8 cellular contexts compared by ENCODE assay signal in the genomic region with DNA sequence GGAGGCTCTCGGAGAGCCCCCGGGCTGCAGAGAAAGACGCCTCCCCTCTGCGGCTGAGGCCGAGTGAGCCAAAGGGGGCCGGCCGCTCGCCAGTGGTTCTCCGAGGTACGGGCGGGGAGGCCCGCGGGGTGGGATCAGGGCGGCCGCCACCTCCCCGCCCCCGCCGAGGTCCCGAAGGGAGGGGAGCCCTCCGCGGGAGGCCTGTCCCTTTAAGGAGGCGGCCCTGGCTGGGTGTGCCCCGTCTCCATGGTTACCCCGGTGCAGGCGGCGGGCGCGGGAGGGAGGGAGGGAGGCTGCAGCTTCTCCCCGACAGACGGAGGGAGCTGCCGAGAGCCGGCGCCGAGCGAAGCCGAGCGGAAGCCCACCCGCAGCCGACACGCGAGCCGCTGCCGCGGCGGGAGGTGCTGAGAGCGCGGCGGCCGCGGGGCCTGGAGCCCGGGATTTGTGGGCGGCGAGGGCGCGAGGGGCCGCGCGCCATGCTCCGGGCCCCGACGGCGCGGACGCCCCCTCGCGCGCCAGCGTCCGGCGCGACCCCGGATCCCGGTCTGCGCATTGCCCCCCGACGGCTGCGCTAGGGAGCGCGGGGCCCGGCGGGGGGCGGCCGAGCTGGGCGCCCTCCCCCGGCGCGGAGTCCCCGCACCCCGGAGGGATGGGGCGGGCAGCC. TPM values are rescaled to one million over a fixed set of nuclear protein-coding genes. Genes with fewer than 3 reads are reported as not detected.
DNase-seq lines count a peak whose midpoint lies in the region; ATAC-seq and TF ChIP-seq lines count a peak whose summit lies in the region.

A gene with protein sequence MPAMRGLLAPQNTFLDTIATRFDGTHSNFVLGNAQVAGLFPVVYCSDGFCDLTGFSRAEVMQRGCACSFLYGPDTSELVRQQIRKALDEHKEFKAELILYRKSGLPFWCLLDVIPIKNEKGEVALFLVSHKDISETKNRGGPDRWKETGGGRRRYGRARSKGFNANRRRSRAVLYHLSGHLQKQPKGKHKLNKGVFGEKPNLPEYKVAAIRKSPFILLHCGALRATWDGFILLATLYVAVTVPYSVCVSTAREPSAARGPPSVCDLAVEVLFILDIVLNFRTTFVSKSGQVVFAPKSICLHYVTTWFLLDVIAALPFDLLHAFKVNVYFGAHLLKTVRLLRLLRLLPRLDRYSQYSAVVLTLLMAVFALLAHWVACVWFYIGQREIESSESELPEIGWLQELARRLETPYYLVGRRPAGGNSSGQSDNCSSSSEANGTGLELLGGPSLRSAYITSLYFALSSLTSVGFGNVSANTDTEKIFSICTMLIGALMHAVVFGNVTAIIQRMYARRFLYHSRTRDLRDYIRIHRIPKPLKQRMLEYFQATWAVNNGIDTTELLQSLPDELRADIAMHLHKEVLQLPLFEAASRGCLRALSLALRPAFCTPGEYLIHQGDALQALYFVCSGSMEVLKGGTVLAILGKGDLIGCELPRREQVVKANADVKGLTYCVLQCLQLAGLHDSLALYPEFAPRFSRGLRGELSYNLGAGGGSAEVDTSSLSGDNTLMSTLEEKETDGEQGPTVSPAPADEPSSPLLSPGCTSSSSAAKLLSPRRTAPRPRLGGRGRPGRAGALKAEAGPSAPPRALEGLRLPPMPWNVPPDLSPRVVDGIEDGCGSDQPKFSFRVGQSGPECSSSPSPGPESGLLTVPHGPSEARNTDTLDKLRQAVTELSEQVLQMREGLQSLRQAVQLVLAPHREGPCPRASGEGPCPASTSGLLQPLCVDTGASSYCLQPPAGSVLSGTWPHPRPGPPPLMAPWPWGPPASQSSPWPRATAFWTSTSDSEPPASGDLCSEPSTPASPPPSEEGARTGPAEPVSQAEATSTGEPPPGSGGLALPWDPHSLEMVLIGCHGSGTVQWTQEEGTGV (plus strand): TSS at position 291 of the 664 bp plus-strand sequence. CDS start 387 bp downstream, outside the sequence.

- TF ChIP-seq CTCF in endothelial cell (IDR thresholded peaks at IDR 0.05; ENCODE audit: unreplicated experiment) = no peak

- H3K4me3 ChIP-seq in mononuclear cell (ENCODE audit: low read length) = peak within 1 kb of the TSS; percentile 43

- ATAC-seq in GM18511 (IDR thresholded peaks at IDR 0.05; ENCODE audit: unreplicated experiment) (peak; percentile 70), HG03571 (IDR thresholded peaks at IDR 0.05; ENCODE audit: unreplicated experiment) (peak; percentile 64), HG03520 (IDR thresholded peaks at IDR 0.05; ENCODE audit: unreplicated experiment) (no peak)

- H3K4me3 Mint-ChIP-seq in endothelial cell (ENCODE audit: unreplicated experiment) = no peak within 1 kb of the TSS

- no peak within 1 kb of the TSS for H3K27ac Mint-ChIP-seq in endothelial cell (ENCODE audit: unreplicated experiment)

- H3K9me3 ChIP-seq in mononuclear cell (ENCODE audit: low read depth, low read length) = no peaks in the 10 kb centered on the region

- H3K36me3 Mint-ChIP-seq in endothelial cell (ENCODE audit: low read depth, unreplicated experiment) = no peaks in the 10 kb centered on the region

- DNase-seq in NOMO-1 (lab: John Stamatoyannopoulos, UW; ENCODE audit: unreplicated experiment in 2 of 2) (peak; percentile 63 to 68), endothelial cell (ENCODE audit: low spot score) (peak; percentile 60)
- DNase-seq in activated CD8-positive, alpha-beta memory T cell treated with anti-CD3 and anti-CD28 coated beads, Interleukin-2, amount 50 U/mL, for 24 hours (ENCODE audit: extremely low read depth) = peak; percentile 56
- peak; percentile 72 to 76 for DNase-seq in stimulated activated CD8-positive, alpha-beta memory T cell treated with anti-CD3 and anti-CD28 coated beads, Interleukin-15, amount 100 ng/mL, for 48 hours (ENCODE audit: low read depth in 2 of 2)

- no peaks in the 10 kb centered on the region for H3K9me3 Mint-ChIP-seq in endothelial cell (ENCODE audit: unreplicated experiment)

- H3K4me1 ChIP-seq in mononuclear cell (ENCODE audit: insufficient read depth, low read length) = peaks cover 49% of the 10 kb centered on the region

- H3K27me3 ChIP-seq in mononuclear cell (ENCODE audit: insufficient read depth, low read length) = peaks cover 21% of the 10 kb centered on the region

- H3K4me1 Mint-ChIP-seq in endothelial cell (ENCODE audit: unreplicated experiment) = peaks cover 14% of the 10 kb centered on the region

- H3K27me3 Mint-ChIP-seq in endothelial cell (ENCODE audit: unreplicated experiment) = peaks cover 43% of the 10 kb centered on the region

RNA-seq across cellular contexts. Expression of the gene that starts here (rescaled TPM):
- 0.15 TPM for total RNA-seq in endothelial cell (ENCODE audit: unreplicated experiment)
- 2.1 TPM for total RNA-seq in mononuclear cell

Comparison
In these comparisons a context has a peak if more than half of its experiments do, and no peak if none do; other contexts are left out.
1. Peak in DNase-seq in endothelial cell; RNA of the gene not detected or under 1 TPM.